In genomic region chr10:124516181-124516580, GRCh38 we compare ENCODE assay signal across 19 cellular contexts.
"Had no signal": no experiment of that assay in that cellular context is flagged by ENCODE, and none has a peak within 500 bp of the region (broad histone marks: within the 10 kb centered on the region; RNA-seq: fewer than 3 reads in every experiment).

No MANE protein-coding gene starts in this region.

- H3K36me3 ChIP-seq: gastrocnemius medialis, heart right ventricle, right lobe of liver, thoracic aorta, transverse colon had no signal

- H3K9me3 ChIP-seq: gastrocnemius medialis, heart right ventricle, mucosa of descending colon, right lobe of liver, thoracic aorta, transverse colon had no signal

- H3K4me3 Mint-ChIP-seq: natural killer cell treated with Interleukin-12 subunit alpha and Interleukin-12 subunit beta and Interleukin-15 and Interleukin-18, amount 100 ng/mL, for 72 hours; stimulated activated naive B cell treated with anti-CD40 and anti-IgM and Interleukin-4, amounts not matched to agents 10 μg/mL and 1 μg/mL and 100 μg/mL, for 72 hours; stimulated activated naive CD8-positive, alpha-beta T cell treated with anti-CD3 and anti-CD28 coated beads, Interleukin-15, amount 100 ng/mL, for 72 hours had no signal

- H3K4me1 Mint-ChIP-seq: stimulated activated naive B cell treated with anti-CD40 and anti-IgM and Interleukin-4, amounts not matched to agents 10 μg/mL and 1 μg/mL and 100 μg/mL, for 72 hours had no signal

- H3K27ac Mint-ChIP-seq: natural killer cell treated with Interleukin-12 subunit alpha and Interleukin-12 subunit beta and Interleukin-15 and Interleukin-18, amount 100 ng/mL, for 72 hours; stimulated activated naive B cell treated with anti-CD40 and anti-IgM and Interleukin-4, amounts not matched to agents 10 μg/mL and 1 μg/mL and 100 μg/mL, for 72 hours; stimulated activated naive CD8-positive, alpha-beta T cell treated with anti-CD3 and anti-CD28 coated beads, Interleukin-15, amount 100 ng/mL, for 72 hours had no signal

- H3K27ac ChIP-seq: dorsolateral prefrontal cortex, gastrocnemius medialis, heart right ventricle, right lobe of liver, thoracic aorta had no signal

- DNase-seq: caudate nucleus; cortex of kidney; dorsolateral prefrontal cortex; effector CD8-positive, alpha-beta T cell; gastrocnemius medialis; heart right ventricle; hypothalamus; right lobe of liver; stimulated activated CD4-positive, alpha-beta T cell treated with anti-CD3 and anti-CD28 coated beads, Interleukin-2, amount 100 ng/mL, for 24 hours; stimulated activated CD4-positive, alpha-beta T cell treated with anti-CD3 and anti-CD28 coated beads, Interleukin-4, amount 100 ng/mL, for 4 hours; stimulated activated naive B cell treated with anti-CD40 and anti-IgM and Interleukin-4, amounts not matched to agents 10 μg/mL and 1 μg/mL and 100 μg/mL, for 72 hours; stimulated activated naive CD8-positive, alpha-beta T cell treated with anti-CD3 and anti-CD28 coated beads, Interleukin-15, amount 100 ng/mL, for 72 hours; substantia nigra; transverse colon had no signal

- H3K4me1 ChIP-seq: transverse colon had no signal

- H3K27me3 ChIP-seq: dorsolateral prefrontal cortex, gastrocnemius medialis, heart right ventricle, right lobe of liver, transverse colon had no signal

- H3K9me3 Mint-ChIP-seq: natural killer cell treated with Interleukin-12 subunit alpha and Interleukin-12 subunit beta and Interleukin-15 and Interleukin-18, amount 100 ng/mL, for 72 hours; stimulated activated naive B cell treated with anti-CD40 and anti-IgM and Interleukin-4, amounts not matched to agents 10 μg/mL and 1 μg/mL and 100 μg/mL, for 72 hours; stimulated activated naive CD8-positive, alpha-beta T cell treated with anti-CD3 and anti-CD28 coated beads, Interleukin-15, amount 100 ng/mL, for 72 hours had no signal

- H3K27me3 Mint-ChIP-seq: natural killer cell treated with Interleukin-12 subunit alpha and Interleukin-12 subunit beta and Interleukin-15 and Interleukin-18, amount 100 ng/mL, for 72 hours; stimulated activated naive B cell treated with anti-CD40 and anti-IgM and Interleukin-4, amounts not matched to agents 10 μg/mL and 1 μg/mL and 100 μg/mL, for 72 hours; stimulated activated naive CD8-positive, alpha-beta T cell treated with anti-CD3 and anti-CD28 coated beads, Interleukin-15, amount 100 ng/mL, for 72 hours had no signal

- ATAC-seq: esophagus mucosa; gastrocnemius medialis; heart right ventricle; left lobe of liver; mucosa of descending colon; right lobe of liver; stimulated activated naive B cell treated with anti-CD40 and anti-IgM and Interleukin-4, amounts not matched to agents 10 μg/mL and 1 μg/mL and 100 μg/mL, for 72 hours; stimulated activated naive CD8-positive, alpha-beta T cell treated with anti-CD3 and anti-CD28 coated beads, Interleukin-15, amount 100 ng/mL, for 72 hours had no signal

- H3K4me3 ChIP-seq: dorsolateral prefrontal cortex, gastrocnemius medialis, heart right ventricle, mucosa of descending colon, right lobe of liver, thoracic aorta, transverse colon had no signal

- H3K36me3 Mint-ChIP-seq: natural killer cell treated with Interleukin-12 subunit alpha and Interleukin-12 subunit beta and Interleukin-15 and Interleukin-18, amount 100 ng/mL, for 72 hours had no signal
